ENCODE assay signal across 21 cellular contexts in genomic region chrX:111671668-111672067, GRCh38.
"Had no signal": no experiment of that assay in that cellular context is flagged by ENCODE, and none has a peak within 500 bp of the region (broad histone marks: within the 10 kb centered on the region; RNA-seq: fewer than 3 reads in every experiment).

No MANE protein-coding gene starts in this region.

- ATAC-seq: activated CD8-positive, alpha-beta T cell treated with anti-CD3 and anti-CD28 coated beads, Interleukin-2, amount 10 ng/mL, durations not matched to agents 7 days and 5 days; mucosa of descending colon; sciatic nerve; stimulated activated memory B cell treated with anti-CD40 and anti-IgM and Interleukin-4, amounts not matched to agents 10 μg/mL and 1 μg/mL and 100 μg/mL, for 72 hours had no signal

- H3K9me3 ChIP-seq: mucosa of descending colon, SK-N-SH, stomach, suprapubic skin, tibial nerve had no signal

- H3K4me3 ChIP-seq: mucosa of descending colon, stomach, suprapubic skin, tibial nerve had no signal

- DNase-seq: activated CD4-positive, alpha-beta T cell treated with anti-CD3 and anti-CD28 coated beads, Interleukin-2, amount 10 ng/mL, durations not matched to agents 7 days and 5 days; activated CD4-positive, CD25-positive, alpha-beta regulatory T cell treated with anti-CD3 and anti-CD28 coated beads, Interleukin-2, amount 50 U/mL, for 72 hours; activated CD8-positive, alpha-beta T cell treated with anti-CD3 and anti-CD28 coated beads, Interleukin-2, amount 10 ng/mL, durations not matched to agents 7 days and 5 days; activated gamma-delta T cell treated with Interleukin-2 at 50 U/mL for 16 hours; activated T-cell treated with anti-CD3 and anti-CD28 coated beads, Interleukin-2, amount 50 U/mL, for 1 hour; aorta; effector CD4-positive, alpha-beta T cell; erythroblast; immature natural killer cell; mucosa of descending colon; naive B cell; nucleus accumbens; SK-N-SH; small intestine; stimulated activated CD4-positive, alpha-beta T cell treated with anti-CD3 and anti-CD28 coated beads, Interleukin-2, amount 100 ng/mL, for 24 hours; stomach; WERI-Rb-1 had no signal

- H3K27me3 ChIP-seq: suprapubic skin had no signal

- H3K4me1 ChIP-seq: stomach, suprapubic skin, tibial nerve had no signal

- H3K27ac ChIP-seq: stomach, suprapubic skin, tibial nerve, WERI-Rb-1 had no signal

- H3K36me3 ChIP-seq: stomach, suprapubic skin, tibial nerve, WERI-Rb-1 had no signal
